8 cellular contexts compared by ENCODE assay signal in genomic region chr6:52162940-52163908, GRCh38. TPM values are rescaled to one million over a fixed set of nuclear protein-coding genes. Genes with fewer than 3 reads are reported as not detected.
DNase-seq lines count a peak whose midpoint lies in the region; ATAC-seq and TF ChIP-seq lines count a peak whose summit lies in the region.

No MANE protein-coding gene starts in this region.

- no peak overlapping the region for H3K4me3 Mint-ChIP-seq in nephron

- no peaks in the 10 kb centered on the region for H3K36me3 Mint-ChIP-seq in nephron (ENCODE audit: low read depth)

- no peaks in the 10 kb centered on the region for H3K27me3 Mint-ChIP-seq in nephron (ENCODE audit: low read depth)

- TF ChIP-seq CTCF in GM13976 (IDR thresholded peaks at IDR 0.05; ENCODE audit: borderline replicate concordance, control extremely low read depth, extremely low read depth, insufficient read depth, missing control alignments) (peak; percentile 76), nephron (IDR thresholded peaks at IDR 0.05; ENCODE audit: unreplicated experiment in 3 of 3) (peak; percentile 66 to 76 (median 70))

- DNase-seq in CD1c-positive myeloid dendritic cell (ENCODE audit: extremely low spot score) (peak; percentile 11), GM13976 (ENCODE audit: low spot score) (peak; percentile 29), NCI-H69 (lab: John Stamatoyannopoulos, UW) (peak; percentile 66), cerebellum (ENCODE audit: low spot score) (peak; percentile 5)
- DNase-seq in stimulated activated CD4-positive, alpha-beta T cell treated with anti-CD3 and anti-CD28 coated beads, Interleukin-2, amount 100 ng/mL, for 24 hours: no peak

- peak overlapping the region in 1 of 3 experiments; percentile 20 for H3K27ac Mint-ChIP-seq in nephron

- peaks cover 13% of the 10 kb centered on the region for H3K9me3 Mint-ChIP-seq in nephron

- ATAC-seq in HG03039 (IDR thresholded peaks at IDR 0.05; ENCODE audit: unreplicated experiment): peak; percentile 46
- ATAC-seq in HG02588 (IDR thresholded peaks at IDR 0.05; ENCODE audit: unreplicated experiment): no peak

- no peaks in the 10 kb centered on the region for H3K4me1 Mint-ChIP-seq in nephron

- in situ Hi-C loops in GM13976 (cut with MboI; ENCODE audit: low sequenced_read_pairs, unreplicated experiment): loop anchor here (10.0 kb wide), 3 partner anchors 72 to 242 kb away; no protein-coding TSS in a partner anchor

RNA-seq across cellular contexts. Expression of gene IL17A, which starts 23.0 kb away (rescaled TPM):
- total RNA-seq in cerebellum: not detected

Comparison
In these comparisons a context has a peak if more than half of its experiments do, and no peak if none do; other contexts are left out.
1. DNase-seq: peak in CD1c-positive myeloid dendritic cell (single experiment), GM13976 (single experiment), NCI-H69 (single experiment) and cerebellum (single experiment); none in stimulated activated CD4-positive, alpha-beta T cell treated with anti-CD3 and anti-CD28 coated beads, Interleukin-2, amount 100 ng/mL, for 24 hours (0 of 2).